In genomic region chrX:103918584-103919335, GRCh38 we compare ENCODE assay signal across 8 cellular contexts. TPM values are rescaled to one million over a fixed set of nuclear protein-coding genes. Genes with fewer than 3 reads are reported as not detected.
DNase-seq lines count a peak whose midpoint lies in the region; ATAC-seq and TF ChIP-seq lines count a peak whose summit lies in the region.

No MANE protein-coding gene starts in this region.

- no peaks in the 10 kb centered on the region; the same call in 1 of the 2 replicates for H3K36me3 ChIP-seq in ES-I3 (ENCODE audit: insufficient read depth, low read length)

- no peaks in the 10 kb centered on the region for H3K36me3 Mint-ChIP-seq in glutamatergic neuron (ENCODE audit: unreplicated experiment)
- H3K36me3 Mint-ChIP-seq in osteocyte (ENCODE audit: unreplicated experiment) = no peaks in the 10 kb centered on the region
- H3K36me3 Mint-ChIP-seq in type B pancreatic cell = no peaks in the 10 kb centered on the region

- H3K4me3 ChIP-seq in Jurkat, Clone E6-1 (ENCODE audit: low read length) = peak overlapping the region; percentile 67

- DNase-seq in Jurkat, Clone E6-1 (ENCODE audit: low read depth, low spot score) = peak; percentile 61
- peak; percentile 40 to 59 for DNase-seq in SHP77 (lab: John Stamatoyannopoulos, UW)
- DNase-seq in activated naive CD4-positive, alpha-beta T cell treated with anti-CD3 and anti-CD28 coated beads, Interleukin-2, amount 50 U/mL, for 16 hours = peak; percentile 62
- DNase-seq in glutamatergic neuron = peak; percentile 72
- DNase-seq in osteocyte (ENCODE audit: extremely low spot score, unreplicated experiment) = peak; percentile 87
- DNase-seq in type B pancreatic cell (ENCODE audit: extremely low spot score, unreplicated experiment) = peak; percentile 76

- H3K4me3 Mint-ChIP-seq in glutamatergic neuron (ENCODE audit: unreplicated experiment) (peak overlapping the region; percentile 91), osteocyte (ENCODE audit: unreplicated experiment) (peak overlapping the region; percentile 88), type B pancreatic cell (peak overlapping the region; percentile 92)

- peak overlapping the region; percentile 90 for H3K27ac Mint-ChIP-seq in glutamatergic neuron (ENCODE audit: unreplicated experiment)
- peak overlapping the region; percentile 94 for H3K27ac Mint-ChIP-seq in osteocyte (ENCODE audit: unreplicated experiment)
- peak overlapping the region; percentile 90 for H3K27ac Mint-ChIP-seq in type B pancreatic cell

- H3K9me3 Mint-ChIP-seq in glutamatergic neuron (ENCODE audit: unreplicated experiment) (peaks cover 4% of the 10 kb centered on the region), osteocyte (ENCODE audit: unreplicated experiment) (peaks cover 4% of the 10 kb centered on the region), type B pancreatic cell (no peaks in the 10 kb centered on the region)

- H3K4me1 ChIP-seq in ES-I3 (ENCODE audit: insufficient read depth, low read length) = peaks cover 4% of the 10 kb centered on the region; the same call in 1 of the 2 replicates

- H3K27me3 Mint-ChIP-seq in glutamatergic neuron (ENCODE audit: unreplicated experiment) (no peaks in the 10 kb centered on the region), osteocyte (ENCODE audit: unreplicated experiment) (no peaks in the 10 kb centered on the region), type B pancreatic cell (no peaks in the 10 kb centered on the region)

- H3K9me3 ChIP-seq in ES-I3 (ENCODE audit: control insufficient read depth, insufficient read depth, low read length) = no peaks in the 10 kb centered on the region

- H3K4me1 Mint-ChIP-seq in glutamatergic neuron (ENCODE audit: low read depth, unreplicated experiment) = peaks cover 4% of the 10 kb centered on the region
- peaks cover 8% of the 10 kb centered on the region for H3K4me1 Mint-ChIP-seq in osteocyte (ENCODE audit: unreplicated experiment)
- H3K4me1 Mint-ChIP-seq in type B pancreatic cell (ENCODE audit: unreplicated experiment) = peaks cover 14% of the 10 kb centered on the region

- H3K9ac ChIP-seq in ES-I3 (ENCODE audit: low read depth, low read length) = peak overlapping the region; percentile 76

- TF ChIP-seq CTCF in glutamatergic neuron (IDR thresholded peaks at IDR 0.05; ENCODE audit: partially characterized antibody, unreplicated experiment) = no peak
- TF ChIP-seq CTCF in osteocyte (IDR thresholded peaks at IDR 0.05) = no peak
- TF ChIP-seq CTCF in type B pancreatic cell (conservative IDR thresholded peaks at IDR 0.05) = no peak

- peak; percentile 76 for ATAC-seq in GM21723 (IDR thresholded peaks at IDR 0.05; ENCODE audit: unreplicated experiment)

RNA-seq across cellular contexts. Expression of gene TMSB15B, which starts 43.7 kb away (rescaled TPM):
- polyA plus RNA-seq in Jurkat, Clone E6-1 (2012; ENCODE audit: insufficient read depth, insufficient read length) = 4.9 TPM
- total RNA-seq in glutamatergic neuron (ENCODE audit: unreplicated experiment) = 68.6 TPM
- 13.5 and 16.2 TPM in 2 replicates for total RNA-seq in osteocyte
- total RNA-seq in type B pancreatic cell (ENCODE audit: low replicate concordance) = 13.2 and 23.0 TPM in 2 replicates

Comparison
In these comparisons a context has a peak if more than half of its experiments do, and no peak if none do; other contexts are left out.
1. Peak in every context shown above with its lines: DNase-seq, ATAC-seq and H3K4me3 ChIP-seq.